In the genomic region with DNA sequence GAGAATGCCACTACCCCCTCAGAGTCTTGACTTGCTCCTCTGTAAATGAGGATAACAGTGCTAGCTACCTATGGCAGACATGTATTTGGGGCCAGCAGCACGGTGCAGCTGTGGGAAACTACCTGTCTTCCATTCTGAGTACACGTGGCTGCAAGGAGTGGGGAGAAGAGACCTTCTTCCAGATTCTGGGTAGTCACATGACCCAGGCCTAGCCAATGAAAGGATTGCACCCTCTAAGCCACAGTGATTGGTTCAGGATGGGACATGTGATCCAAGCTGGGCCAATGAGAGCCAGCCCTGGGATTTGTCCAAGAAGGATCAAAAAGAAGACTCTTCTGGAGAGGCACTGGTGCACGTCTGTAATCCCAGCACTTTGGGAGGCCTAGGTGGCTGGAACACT, we compare ENCODE assay signal across 33 cellular contexts. TPM values are rescaled to one million over a fixed set of nuclear protein-coding genes. Genes with fewer than 3 reads are reported as not detected.
"Had no signal": no experiment of that assay in that cellular context is flagged by ENCODE, and none has a peak within 500 bp of the region (broad histone marks: within the 10 kb centered on the region; RNA-seq: fewer than 3 reads in every experiment).

No MANE protein-coding gene starts in this region.

- H3K36me3 ChIP-seq: adrenal gland, ascending aorta, cardiac muscle cell, colonic mucosa, gastroesophageal sphincter, pancreas, prostate gland, sigmoid colon, tibial artery, upper lobe of right lung had no signal

- FAIRE-seq: pancreas, small intestine had no signal

- ATAC-seq: activated T-cell treated with anti-CD3 and anti-CD28 coated beads, Interleukin-2, amount 50 U/mL, for 72 hours; gastroesophageal sphincter; naive thymus-derived CD4-positive, alpha-beta T cell; pancreas; stimulated activated memory B cell treated with anti-CD40 and anti-IgM and Interleukin-4, amounts not matched to agents 10 μg/mL and 1 μg/mL and 100 μg/mL, for 72 hours; stimulated activated naive CD8-positive, alpha-beta T cell treated with anti-CD3 and anti-CD28 coated beads, Interleukin-15, amount 100 ng/mL, for 72 hours; upper lobe of right lung had no signal

- H3K4me3 ChIP-seq: adrenal gland, ascending aorta, cardiac muscle cell, colonic mucosa, dorsolateral prefrontal cortex, gastroesophageal sphincter, pancreas, prostate gland, sigmoid colon, tibial artery, upper lobe of right lung had no signal

- H3K4me1 ChIP-seq: adrenal gland, ascending aorta, colonic mucosa, gastroesophageal sphincter, pancreas, prostate gland, sigmoid colon, tibial artery, upper lobe of right lung had no signal

- DNase-seq: activated CD4-positive, alpha-beta T cell treated with anti-CD3 and anti-CD28 coated beads for 4 hours; activated CD4-positive, alpha-beta T cell treated with anti-CD3 and anti-CD28 coated beads, Interleukin-2, amount 50 U/mL, for 4 hours; activated effector memory CD4-positive, alpha-beta T cell treated with Interleukin-2 at 50 U/mL for 16 hours; activated naive CD4-positive, alpha-beta T cell treated with Interleukin-2 at 50 U/mL for 16 hours; activated T-cell treated with anti-CD3 and anti-CD28 coated beads for 4 hours; activated T-cell treated with anti-CD3 and anti-CD28 coated beads, Interleukin-2, amount 50 U/mL, for 72 hours; adrenal gland; cerebellar nuclear complex; colonic mucosa; dorsolateral prefrontal cortex; effector memory CD4-positive, alpha-beta T cell; erythroblast; head of caudate nucleus; hypothalamus; midbrain; naive thymus-derived CD4-positive, alpha-beta T cell; pancreas; retina; sigmoid colon; small intestine; stimulated activated CD4-positive, alpha-beta T cell treated with anti-CD3 and anti-CD28 coated beads, Interleukin-4, amount 100 ng/mL, for 24 hours; stimulated activated naive CD8-positive, alpha-beta T cell treated with anti-CD3 and anti-CD28 coated beads, Interleukin-15, amount 100 ng/mL, for 72 hours; substantia nigra; tibial artery; upper lobe of right lung had no signal

- H3K9me3 ChIP-seq: adrenal gland, ascending aorta, colonic mucosa, gastroesophageal sphincter, pancreas, prostate gland, sigmoid colon, tibial artery, upper lobe of right lung had no signal

- H3K27me3 ChIP-seq: ascending aorta, cardiac muscle cell, colonic mucosa, gastroesophageal sphincter, pancreas, sigmoid colon had no signal

- H3K27ac ChIP-seq: adrenal gland, ascending aorta, cardiac muscle cell, colonic mucosa, dorsolateral prefrontal cortex, gastroesophageal sphincter, pancreas, prostate gland, sigmoid colon, tibial artery, upper lobe of right lung had no signal

RNA-seq across cellular contexts. Expression of a gene that starts 5.5 kb away (rescaled TPM):
- total RNA-seq: activated T-cell treated with anti-CD3 and anti-CD28 coated beads, Interleukin-2, amount 50 U/mL, for 72 hours; adrenal gland; ascending aorta; cardiac muscle cell; colonic mucosa; gastroesophageal sphincter; kidney epithelial cell; lower leg skin; naive thymus-derived CD4-positive, alpha-beta T cell; pancreas; sigmoid colon; upper lobe of right lung had no signal
- polyA plus RNA-seq: adrenal gland; cardiac muscle cell; naive thymus-derived CD4-positive, alpha-beta T cell; neural cell; pancreas; sigmoid colon; small intestine had no signal
